21 cellular contexts compared by ENCODE assay signal in the genomic region with DNA sequence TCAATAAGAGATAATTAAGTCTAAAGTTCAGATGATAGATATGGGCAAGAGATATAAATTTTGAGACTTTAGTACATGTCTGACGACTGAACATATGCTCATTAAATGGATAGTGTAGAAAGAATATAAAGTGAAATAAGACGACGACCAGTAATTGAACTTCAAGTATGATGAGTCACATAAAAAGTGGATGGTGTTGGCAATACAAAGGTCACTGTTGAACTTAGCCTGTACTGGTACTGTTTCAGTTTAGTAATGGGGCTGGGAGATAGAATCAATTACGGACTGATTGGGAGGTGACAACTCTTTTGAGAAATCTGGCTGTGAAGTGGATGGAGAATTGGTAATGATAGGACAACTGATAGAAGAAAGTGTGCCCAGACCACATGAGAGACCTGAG.
"Had no signal": no experiment of that assay in that cellular context is flagged by ENCODE, and none has a peak within 500 bp of the region (broad histone marks: within the 10 kb centered on the region; RNA-seq: fewer than 3 reads in every experiment).

No MANE protein-coding gene starts in this region.

- H3K27ac ChIP-seq: esophagus muscularis mucosa, parathyroid adenoma, suprapubic skin, transverse colon, uterus had no signal

- ATAC-seq: activated CD4-positive, alpha-beta T cell treated with anti-CD3 and anti-CD28 coated beads for 36 hours; activated CD8-positive, alpha-beta memory T cell treated with anti-CD3 and anti-CD28 coated beads, Interleukin-2, amount 10 ng/mL, durations not matched to agents 7 days and 5 days; naive thymus-derived CD4-positive, alpha-beta T cell; sciatic nerve; WTC11 had no signal

- H3K9me3 ChIP-seq: esophagus muscularis mucosa, suprapubic skin, transverse colon, uterus had no signal

- H3K4me1 Mint-ChIP-seq: WTC11 had no signal

- FAIRE-seq: bronchial epithelial cell, endothelial cell of umbilical vein had no signal

- H3K27me3 ChIP-seq: esophagus muscularis mucosa, suprapubic skin, transverse colon, uterus had no signal

- H3K4me3 Mint-ChIP-seq: activated CD4-positive, alpha-beta memory T cell treated with anti-CD3 and anti-CD28 coated beads, Interleukin-2, amount 10 ng/mL, durations not matched to agents 7 days and 5 days; activated CD4-positive, alpha-beta T cell treated with anti-CD3 and anti-CD28 coated beads for 36 hours; activated CD8-positive, alpha-beta memory T cell treated with anti-CD3 and anti-CD28 coated beads, Interleukin-2, amount 10 ng/mL, durations not matched to agents 7 days and 5 days; naive thymus-derived CD4-positive, alpha-beta T cell; stimulated activated naive CD8-positive, alpha-beta T cell treated with anti-CD3 and anti-CD28 coated beads, Interleukin-15, Interleukin-2, amounts not matched to agents 100 ng/mL and 50 ng/mL, for 24 hours; WTC11 had no signal

- H3K4me3 ChIP-seq: esophagus muscularis mucosa, suprapubic skin, transverse colon, uterus had no signal

- DNase-seq: activated CD4-positive, alpha-beta memory T cell treated with anti-CD3 and anti-CD28 coated beads, Interleukin-2, amount 10 ng/mL, durations not matched to agents 7 days and 5 days; activated CD4-positive, alpha-beta T cell treated with anti-CD3 and anti-CD28 coated beads for 36 hours; activated CD8-positive, alpha-beta memory T cell treated with anti-CD3 and anti-CD28 coated beads, Interleukin-2, amount 10 ng/mL, durations not matched to agents 7 days and 5 days; activated naive CD4-positive, alpha-beta T cell treated with Interleukin-2 at 50 U/mL for 16 hours; dermis blood vessel endothelial cell; effector memory CD4-positive, alpha-beta T cell; naive thymus-derived CD4-positive, alpha-beta T cell; stimulated activated CD4-positive, alpha-beta T cell treated with anti-CD3 and anti-CD28 coated beads, Interleukin-1b, Interleukin-23, amount 100 ng/mL, for 48 hours; stimulated activated CD8-positive, alpha-beta memory T cell treated with anti-CD3 and anti-CD28 coated beads, Interleukin-4, amount 100 ng/mL, for 48 hours; SW 1271; transverse colon; uterus had no signal

- H3K4me1 ChIP-seq: parathyroid adenoma, suprapubic skin, transverse colon, uterus had no signal

- H3K9ac ChIP-seq: parathyroid adenoma had no signal

- H3K9me3 Mint-ChIP-seq: activated CD4-positive, alpha-beta memory T cell treated with anti-CD3 and anti-CD28 coated beads, Interleukin-2, amount 10 ng/mL, durations not matched to agents 7 days and 5 days; activated T-helper 2 cell treated with anti-CD3 and anti-CD28 coated beads, Interferon-gamma antibody, Interleukin-2, Interleukin-4, amounts not matched to agents 10 μg/mL and 5 μg/mL and 100 μg/mL, durations not matched to agents 14 hours and 24 hours and 36 hours; naive thymus-derived CD4-positive, alpha-beta T cell; stimulated activated naive CD8-positive, alpha-beta T cell treated with anti-CD3 and anti-CD28 coated beads, Interleukin-15, Interleukin-2, amounts not matched to agents 100 ng/mL and 50 ng/mL, for 24 hours; WTC11 had no signal

- H3K27ac Mint-ChIP-seq: activated CD4-positive, alpha-beta memory T cell treated with anti-CD3 and anti-CD28 coated beads, Interleukin-2, amount 10 ng/mL, durations not matched to agents 7 days and 5 days; activated CD4-positive, alpha-beta T cell treated with anti-CD3 and anti-CD28 coated beads for 36 hours; activated CD8-positive, alpha-beta memory T cell treated with anti-CD3 and anti-CD28 coated beads, Interleukin-2, amount 10 ng/mL, durations not matched to agents 7 days and 5 days; activated T-helper 2 cell treated with anti-CD3 and anti-CD28 coated beads, Interferon-gamma antibody, Interleukin-2, Interleukin-4, amounts not matched to agents 10 μg/mL and 5 μg/mL and 100 μg/mL, durations not matched to agents 14 hours and 24 hours and 36 hours; stimulated activated naive CD8-positive, alpha-beta T cell treated with anti-CD3 and anti-CD28 coated beads, Interleukin-15, Interleukin-2, amounts not matched to agents 100 ng/mL and 50 ng/mL, for 24 hours; WTC11 had no signal

- H3K27me3 Mint-ChIP-seq: activated CD4-positive, alpha-beta memory T cell treated with anti-CD3 and anti-CD28 coated beads, Interleukin-2, amount 10 ng/mL, durations not matched to agents 7 days and 5 days; activated CD4-positive, alpha-beta T cell treated with anti-CD3 and anti-CD28 coated beads for 36 hours; activated CD8-positive, alpha-beta memory T cell treated with anti-CD3 and anti-CD28 coated beads, Interleukin-2, amount 10 ng/mL, durations not matched to agents 7 days and 5 days; naive thymus-derived CD4-positive, alpha-beta T cell; stimulated activated naive CD8-positive, alpha-beta T cell treated with anti-CD3 and anti-CD28 coated beads, Interleukin-15, Interleukin-2, amounts not matched to agents 100 ng/mL and 50 ng/mL, for 24 hours had no signal

- H3K36me3 ChIP-seq: uterus had no signal
